21 cellular contexts compared by ENCODE assay signal in the genomic region with DNA sequence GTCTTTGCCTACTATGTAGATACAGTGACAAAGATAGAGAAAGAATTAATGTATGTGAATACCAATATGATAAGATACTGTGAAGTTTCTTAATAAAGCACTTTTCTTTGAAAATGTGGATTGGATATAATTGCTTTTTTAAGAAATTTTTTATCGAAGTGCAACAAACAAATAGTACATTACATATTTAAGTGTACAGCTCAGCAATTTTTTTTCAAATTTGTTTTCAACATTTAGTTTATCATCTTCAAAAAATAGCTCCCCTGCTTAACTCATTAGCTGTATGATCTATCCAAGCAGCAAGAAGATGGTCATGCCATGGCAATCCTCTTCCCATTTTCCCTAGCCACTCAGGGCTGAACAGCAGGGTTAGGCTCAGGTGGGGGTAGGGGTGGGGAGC.
"Had no signal": no experiment of that assay in that cellular context is flagged by ENCODE, and none has a peak within 500 bp of the region (broad histone marks: within the 10 kb centered on the region; RNA-seq: fewer than 3 reads in every experiment).

No MANE protein-coding gene starts in this region.

- H3K4me3 ChIP-seq: coronary artery, heart left ventricle, lung, spleen, testis, transverse colon had no signal

- H3K4me1 Mint-ChIP-seq: nephron progenitor cell had no signal

- H3K36me3 ChIP-seq: heart left ventricle, spleen, transverse colon had no signal

- ATAC-seq: esophagus mucosa; left colon; left ventricle myocardium superior; sciatic nerve; stimulated activated naive CD8-positive, alpha-beta T cell treated with anti-CD3 and anti-CD28 coated beads, Interleukin-15, amount 100 ng/mL, for 72 hours had no signal

- H3K27ac ChIP-seq: coronary artery, heart left ventricle, parathyroid adenoma, spleen, testis, transverse colon had no signal

- H3K4me1 ChIP-seq: parathyroid adenoma, testis had no signal

- H3K36me3 Mint-ChIP-seq: naive B cell had no signal

- H3K4me3 Mint-ChIP-seq: nephron progenitor cell had no signal

- FAIRE-seq: frontal cortex had no signal

- H3K9me3 ChIP-seq: heart left ventricle, spleen, testis, transverse colon had no signal

- H3K9me3 Mint-ChIP-seq: stimulated activated naive CD8-positive, alpha-beta T cell treated with anti-CD3 and anti-CD28 coated beads, Interleukin-15, amount 100 ng/mL, for 72 hours had no signal

- H3K9ac ChIP-seq: parathyroid adenoma had no signal

- H2AFZ ChIP-seq: parathyroid adenoma had no signal

- H3K27me3 ChIP-seq: heart left ventricle, spleen, testis, transverse colon had no signal

- H3K27me3 Mint-ChIP-seq: naive B cell; stimulated activated naive CD8-positive, alpha-beta T cell treated with anti-CD3 and anti-CD28 coated beads, Interleukin-15, amount 100 ng/mL, for 72 hours had no signal

- H3K27ac Mint-ChIP-seq: nephron progenitor cell had no signal

- DNase-seq: effector CD4-positive, alpha-beta T cell; heart left ventricle; hippocampal formation; left colon; left ventricle myocardium superior; mesenchymal stem cell; naive B cell; nephron progenitor cell; spleen; stimulated activated CD4-positive, alpha-beta T cell treated with anti-CD3 and anti-CD28 coated beads, Interleukin-15, amount 100 ng/mL, for 24 hours; stimulated activated CD4-positive, alpha-beta T cell treated with anti-CD3 and anti-CD28 coated beads, Interleukin-1b, Interleukin-23, amount 100 ng/mL, for 48 hours; stimulated activated CD4-positive, alpha-beta T cell treated with anti-CD3 and anti-CD28 coated beads, Interleukin-4, amount 100 ng/mL, for 24 hours; stimulated activated naive CD8-positive, alpha-beta T cell treated with anti-CD3 and anti-CD28 coated beads, Interleukin-15, amount 100 ng/mL, for 72 hours; testis; transverse colon had no signal
